In genomic region chrX:149013081-149013480, GRCh38 we compare ENCODE assay signal across 13 cellular contexts.
A peak's percentile ranks its signal among the peaks of the same experiment; 100 is the strongest.
DNase-seq lines count a peak whose midpoint lies in the region.
"Had no signal": no experiment of that assay in that cellular context is flagged by ENCODE, and none has a peak within 500 bp of the region (broad histone marks: within the 10 kb centered on the region; RNA-seq: fewer than 3 reads in every experiment).

No MANE protein-coding gene starts in this region.

- DNase-seq in cerebellar cortex (ENCODE audit: low spot score) (peak; percentile 78), cerebellum (ENCODE audit: low spot score) (peak; percentile 51), NCI-H526 (lab: John Stamatoyannopoulos, UW) (no peak), pons (ENCODE audit: low spot score) (no peak), A172 (ENCODE audit: low spot score) (no peak)
- DNase-seq: 8988T; AML-193; Caco-2; Calu3; CD4-positive, alpha-beta T cell; CD8-positive, alpha-beta T cell; DMS79 treated with DMSO at 0.1 percent for 48 hours; GDM1 had no signal

Comparison
In these comparisons a context has a peak if more than half of its experiments do, and no peak if none do; other contexts are left out.
1. DNase-seq: peak in cerebellar cortex (single experiment) and cerebellum (single experiment); none in NCI-H526 (0 of 2), pons (single experiment) and A172 (single experiment).